Comparison of ENCODE assay signal across 2 cellular contexts in genomic region chr7:139603896-139604295, GRCh38.
TF ChIP-seq lines count a peak whose summit lies in the region.

No MANE protein-coding gene starts in this region.

TF ChIP-seq in SK-N-SH, 30 proteins besides CTCF, POLR2A, EP300 and RAD21 (continued from another document):
- TF ChIP-seq REST (IDR thresholded peaks at IDR 0.05; ENCODE audit: low read depth, low read length) (no peak), FOXM1 (IDR thresholded peaks at IDR 0.05; ENCODE audit: low read depth) (no peak), SIN3A (IDR thresholded peaks at IDR 0.05; ENCODE audit: borderline replicate concordance, low read depth, low read length) (no peak), JUND (IDR thresholded peaks at IDR 0.05) (no peak), NFIC (IDR thresholded peaks at IDR 0.05; ENCODE audit: borderline replicate concordance) (no peak), ELF1 (IDR thresholded peaks at IDR 0.05) (no peak), TAF1 (IDR thresholded peaks at IDR 0.05; ENCODE audit: borderline replicate concordance, low read depth, low read length) (no peak), POLR2AphosphoS5 (IDR thresholded peaks at IDR 0.05; ENCODE audit: low read depth, low read length) (no peak), RCOR1 (IDR thresholded peaks at IDR 0.05; ENCODE audit: low read length) (no peak), RXRA (IDR thresholded peaks at IDR 0.05; ENCODE audit: borderline replicate concordance, low read depth) (no peak), FOSL2 (IDR thresholded peaks at IDR 0.05; ENCODE audit: borderline replicate concordance, low read depth) (no peak), MEF2A (IDR thresholded peaks at IDR 0.05; ENCODE audit: borderline replicate concordance, low read depth) (no peak), ZBTB33 (IDR thresholded peaks at IDR 0.05; ENCODE audit: borderline replicate concordance, low read depth) (no peak)
TF ChIP-seq in SK-N-SH: peak in this region for 0.

TF ChIP-seq in SK-N-SH treated with all-trans-retinoic acid at 6 μM for 48 hours, 23 proteins besides CTCF, POLR2A, EP300 and RAD21 (continued from another document):
- TF ChIP-seq ZFP30 (CRISPR knock-in tag; IDR thresholded peaks at IDR 0.05) (no peak), OSR1 (CRISPR knock-in tag; IDR thresholded peaks at IDR 0.05) (no peak), GLIS3 (CRISPR knock-in tag; IDR thresholded peaks at IDR 0.05) (no peak)
- TF ChIP-seq, protein P1, sequence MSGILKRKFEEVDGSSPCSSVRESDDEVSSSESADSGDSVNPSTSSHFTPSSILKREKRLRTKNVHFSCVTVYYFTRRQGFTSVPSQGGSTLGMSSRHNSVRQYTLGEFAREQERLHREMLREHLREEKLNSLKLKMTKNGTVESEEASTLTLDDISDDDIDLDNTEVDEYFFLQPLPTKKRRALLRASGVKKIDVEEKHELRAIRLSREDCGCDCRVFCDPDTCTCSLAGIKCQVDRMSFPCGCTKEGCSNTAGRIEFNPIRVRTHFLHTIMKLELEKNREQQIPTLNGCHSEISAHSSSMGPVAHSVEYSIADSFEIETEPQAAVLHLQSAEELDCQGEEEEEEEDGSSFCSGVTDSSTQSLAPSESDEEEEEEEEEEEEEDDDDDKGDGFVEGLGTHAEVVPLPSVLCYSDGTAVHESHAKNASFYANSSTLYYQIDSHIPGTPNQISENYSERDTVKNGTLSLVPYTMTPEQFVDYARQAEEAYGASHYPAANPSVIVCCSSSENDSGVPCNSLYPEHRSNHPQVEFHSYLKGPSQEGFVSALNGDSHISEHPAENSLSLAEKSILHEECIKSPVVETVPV (CRISPR knock-in tag; IDR thresholded peaks at IDR 0.05), result no peak
TF ChIP-seq in SK-N-SH treated with all-trans-retinoic acid at 6 μM for 48 hours: peak in this region for 0.
